ENCODE assay signal across 8 cellular contexts in genomic region chr6:156781882-156782631, GRCh38. TPM values are rescaled to one million over a fixed set of nuclear protein-coding genes. Genes with fewer than 3 reads are reported as not detected.
DNase-seq lines count a peak whose midpoint lies in the region; ATAC-seq and TF ChIP-seq lines count a peak whose summit lies in the region.

No MANE protein-coding gene starts in this region.

- no peaks in the 10 kb centered on the region for H3K9me3 Mint-ChIP-seq in activated T-cell treated with anti-CD3 and anti-CD28 coated beads, Interleukin-2, amount 50 U/mL, for 4 hours
- no peaks in the 10 kb centered on the region for H3K9me3 Mint-ChIP-seq in activated CD4-positive, alpha-beta memory T cell treated with anti-CD3 and anti-CD28 coated beads for 36 hours

- H3K27me3 ChIP-seq in iPS-20b (ENCODE audit: insufficient read depth, low read length) (no peaks in the 10 kb centered on the region), tibial nerve (no peaks in the 10 kb centered on the region)

- peaks cover 42% of the 10 kb centered on the region for H3K4me1 ChIP-seq in iPS-20b (ENCODE audit: insufficient read depth, low read length)
- H3K4me1 ChIP-seq in tibial nerve, result peaks cover 0 to 58% (median 21%) of the 10 kb centered on the region in 4 donors

- intact Hi-C loops in activated CD4-positive, alpha-beta memory T cell treated with anti-CD3 and anti-CD28 coated beads for 36 hours (cut with micrococcal nuclease), result loop anchor here (2.0 to 10.0 kb wide), 6 partner anchors 151 to 1363 kb away; no protein-coding TSS in a partner anchor

- H3K27me3 Mint-ChIP-seq in activated T-cell treated with anti-CD3 and anti-CD28 coated beads, Interleukin-2, amount 50 U/mL, for 4 hours (ENCODE audit: low read depth), result no peaks in the 10 kb centered on the region
- no peaks in the 10 kb centered on the region for H3K27me3 Mint-ChIP-seq in activated CD4-positive, alpha-beta memory T cell treated with anti-CD3 and anti-CD28 coated beads for 36 hours

- TF ChIP-seq EP300 in tibial nerve (IDR thresholded peaks at IDR 0.05), result no peak

- CTCF ChIA-PET in activated CD4-positive, alpha-beta memory T cell treated with anti-CD3 and anti-CD28 coated beads for 36 hours (lab: Charles Lee), result interaction anchor here (0.5 kb wide), 1 partner anchor 275 kb away, joined by 5 read pairs; no protein-coding TSS in a partner anchor

- no peak for TF ChIP-seq POLR2A in tibial nerve (IDR thresholded peaks at IDR 0.05)

- WGBS in tibial nerve, 2 donors, result 12 to 14% methylated on average over 8 of the region's 8 CpGs

- no peak for ATAC-seq in activated T-cell treated with anti-CD3 and anti-CD28 coated beads, Interleukin-2, amount 50 U/mL, for 4 hours
- ATAC-seq in left lobe of liver, result no peak

- peak overlapping the region; percentile 83 for H3K4me3 Mint-ChIP-seq in activated T-cell treated with anti-CD3 and anti-CD28 coated beads, Interleukin-2, amount 50 U/mL, for 4 hours
- peak overlapping the region; percentile 75 for H3K4me3 Mint-ChIP-seq in activated CD4-positive, alpha-beta memory T cell treated with anti-CD3 and anti-CD28 coated beads for 36 hours

- H3K9me3 ChIP-seq in iPS-20b (ENCODE audit: insufficient read depth, low read depth, low read length) (no peaks in the 10 kb centered on the region), tibial nerve (no peaks in the 10 kb centered on the region)

- H3K4me1 Mint-ChIP-seq in activated T-cell treated with anti-CD3 and anti-CD28 coated beads, Interleukin-2, amount 50 U/mL, for 4 hours (ENCODE audit: low read depth), result peaks cover 51% of the 10 kb centered on the region
- peaks cover 40% of the 10 kb centered on the region for H3K4me1 Mint-ChIP-seq in activated CD4-positive, alpha-beta memory T cell treated with anti-CD3 and anti-CD28 coated beads for 36 hours (ENCODE audit: low read depth)

- no peak for TF ChIP-seq CTCF in tibial nerve (IDR thresholded peaks at IDR 0.05)

- H3K36me3 ChIP-seq in iPS-20b (ENCODE audit: insufficient read depth, low read depth, low read length) (peaks cover 16% of the 10 kb centered on the region; the same call in 1 of the 2 replicates), tibial nerve (no peaks in the 10 kb centered on the region)

- peak overlapping the region; percentile 89 for H3K4me3 ChIP-seq in iPS-20b (ENCODE audit: low read length)
- peak overlapping the region; percentile 10 to 95 (median 28) for H3K4me3 ChIP-seq in tibial nerve

- H3K27ac Mint-ChIP-seq in activated CD4-positive, alpha-beta memory T cell treated with anti-CD3 and anti-CD28 coated beads for 36 hours, result peak overlapping the region; percentile 84

- H3K27ac ChIP-seq in iPS-20b (ENCODE audit: low read length) (no peak overlapping the region), tibial nerve (peak overlapping the region; percentile 93 to 100 (median 98))

- POLR2A ChIA-PET in activated CD4-positive, alpha-beta memory T cell treated with anti-CD3 and anti-CD28 coated beads for 36 hours (lab: Charles Lee), result no interaction called here

- DNase-seq in activated T-cell treated with anti-CD3 and anti-CD28 coated beads, Interleukin-2, amount 50 U/mL, for 4 hours, result no peak
- DNase-seq in activated T-cell treated with anti-CD3 and anti-CD28 coated beads for 4 hours, result no peak
- no peak for DNase-seq in activated CD4-positive, alpha-beta memory T cell treated with anti-CD3 and anti-CD28 coated beads for 36 hours
- no peak for DNase-seq in tibial nerve (ENCODE audit: low spot score in 2 of 2)
- no peak for DNase-seq in SIG-M5 treated with dmso at 0.1 percent for 504 hours (lab: John Stamatoyannopoulos, UW; ENCODE audit: unreplicated experiment)
- no peak for DNase-seq in HuH-7.5 (ENCODE audit: low spot score)
- DNase-seq in left lobe of liver (ENCODE audit: low spot score), result no peak

- H3K36me3 Mint-ChIP-seq in activated T-cell treated with anti-CD3 and anti-CD28 coated beads, Interleukin-2, amount 50 U/mL, for 4 hours (ENCODE audit: insufficient read depth), result peaks cover 11% of the 10 kb centered on the region
- H3K36me3 Mint-ChIP-seq in activated CD4-positive, alpha-beta memory T cell treated with anti-CD3 and anti-CD28 coated beads for 36 hours, result peaks cover 9% of the 10 kb centered on the region

- peak overlapping the region; percentile 14; the same call in 1 of the 2 replicates for H3K9ac ChIP-seq in iPS-20b (ENCODE audit: low read depth, low read length)

RNA-seq across cellular contexts. Expression of gene ARID1B, which starts 4.9 kb away (rescaled TPM):
- 10 to 100 TPM; 45.6 to 46.6 (median 46.0) TPM for total RNA-seq in activated T-cell treated with anti-CD3 and anti-CD28 coated beads, Interleukin-2, amount 50 U/mL, for 4 hours
- total RNA-seq in activated CD4-positive, alpha-beta memory T cell treated with anti-CD3 and anti-CD28 coated beads for 36 hours, result 10 to 100 TPM; 39.0 to 41.5 TPM
- total RNA-seq in tibial nerve, result 100 to 1,000 TPM in 3 of 4 donors, 10 to 100 TPM in 1; 91.5 to 123 (median 110) TPM
- 26.4 TPM for total RNA-seq in left lobe of liver
